15 cellular contexts compared by ENCODE assay signal in the genomic region with DNA sequence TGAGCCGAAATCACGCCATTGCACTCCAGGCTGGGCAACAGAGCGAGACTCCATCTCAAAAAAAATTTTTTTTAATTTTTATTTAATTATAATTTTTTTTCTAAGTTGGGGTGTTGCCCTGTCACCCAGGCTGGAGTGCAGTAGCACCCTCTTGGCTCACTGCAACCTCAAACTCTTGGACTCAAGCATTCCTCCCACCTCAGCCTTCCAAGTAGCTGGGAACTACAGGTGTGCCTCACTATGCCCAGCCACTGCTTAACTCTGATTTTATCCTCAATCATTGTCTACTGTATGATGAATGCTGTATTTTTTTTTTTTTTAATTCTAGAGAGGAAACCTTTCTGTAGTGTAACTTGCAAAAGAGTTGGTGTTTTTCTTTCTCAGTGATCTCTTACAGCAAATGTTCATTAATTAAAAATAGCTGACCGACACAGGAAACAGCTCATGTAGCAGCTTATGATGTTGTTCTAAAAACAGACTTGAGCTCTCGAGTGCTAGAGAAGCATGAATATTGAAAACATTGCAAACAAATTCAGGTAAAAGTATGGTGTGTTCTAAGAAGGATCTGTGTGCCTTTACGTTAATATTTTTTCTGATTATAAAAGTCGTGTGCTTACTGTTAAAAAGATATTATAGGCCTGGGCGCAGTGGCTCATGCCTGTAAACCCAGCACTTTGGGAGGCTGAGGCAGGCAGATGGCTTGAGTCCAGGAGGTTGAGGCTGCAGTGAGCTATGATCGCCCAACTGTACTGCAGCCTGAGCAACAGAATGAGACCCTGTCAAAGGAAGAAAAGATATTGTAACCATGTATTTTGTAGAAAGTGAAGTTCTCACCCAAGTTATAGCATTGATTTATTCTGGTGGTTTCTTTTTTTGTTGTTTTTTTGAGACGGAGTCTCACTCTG.
DNase-seq lines count a peak whose midpoint lies in the region; ATAC-seq and TF ChIP-seq lines count a peak whose summit lies in the region.
"Had no signal": no experiment of that assay in that cellular context is flagged by ENCODE, and none has a peak within 500 bp of the region (broad histone marks: within the 10 kb centered on the region; RNA-seq: fewer than 3 reads in every experiment).

No MANE protein-coding gene starts in this region.

- DNase-seq in RPMI8226 (peak; percentile 22), mesothelial cell of epicardium (ENCODE audit: low spot score in 2 of 2, unreplicated experiment in 2 of 2) (no peak), ecto neural progenitor cell (ENCODE audit: low spot score) (no peak), BE2C (no peak), kidney glomerular epithelial cell (lab: John Stamatoyannopoulos, UW) (no peak), NCI-H2107 treated with DMSO at 0.1 percent for 48 hours (lab: John Stamatoyannopoulos, UW; ENCODE audit: unreplicated experiment) (no peak)
- DNase-seq: activated CD4-positive, alpha-beta T cell treated with anti-CD3 and anti-CD28 coated beads, Interleukin-2, amount 50 U/mL, for 4 hours; NCI-H1930; NCI-H82; SIG-M5; stimulated activated naive CD4-positive, alpha-beta T cell treated with Interleukin-2 at 50 U/mL for 16 hours had no signal

- peak overlapping the region; percentile 81 for H3K27ac Mint-ChIP-seq in mesothelial cell of epicardium
- H3K27ac Mint-ChIP-seq: activated T-helper 1 cell treated with anti-CD3 and anti-CD28 coated beads, Interleukin-12 subunit alpha, Interleukin-12 subunit beta, Interleukin-2, Interleukin-4 antibody, amounts not matched to agents 30 ng/mL and 10 ng/mL and 1 ng/mL, durations not matched to agents 14 hours and 24 hours and 36 hours had no signal

- peaks cover 10% of the 10 kb centered on the region for H3K4me1 Mint-ChIP-seq in mesothelial cell of epicardium
- H3K4me1 Mint-ChIP-seq: central memory CD8-positive, alpha-beta T cell had no signal

- no peaks in the 10 kb centered on the region for H3K36me3 ChIP-seq in BE2C

- no peaks in the 10 kb centered on the region for H3K27me3 Mint-ChIP-seq in mesothelial cell of epicardium (ENCODE audit: low read depth)
- H3K27me3 Mint-ChIP-seq: central memory CD8-positive, alpha-beta T cell had no signal

- no peak for TF ChIP-seq CTCF in mesothelial cell of epicardium (IDR thresholded peaks at IDR 0.05; ENCODE audit: unreplicated experiment)
- no peak for TF ChIP-seq CTCF in BE2C (IDR thresholded peaks at IDR 0.05; ENCODE audit: low read depth, low read length)

- no peaks in the 10 kb centered on the region for H3K9me3 Mint-ChIP-seq in mesothelial cell of epicardium
- H3K9me3 Mint-ChIP-seq: activated T-helper 1 cell treated with anti-CD3 and anti-CD28 coated beads, Interleukin-12 subunit alpha, Interleukin-12 subunit beta, Interleukin-2, Interleukin-4 antibody, amounts not matched to agents 30 ng/mL and 10 ng/mL and 1 ng/mL, durations not matched to agents 14 hours and 24 hours and 36 hours; central memory CD8-positive, alpha-beta T cell had no signal

- H3K4me3 Mint-ChIP-seq in mesothelial cell of epicardium: no peak overlapping the region
- H3K4me3 Mint-ChIP-seq: activated T-helper 1 cell treated with anti-CD3 and anti-CD28 coated beads, Interleukin-12 subunit alpha, Interleukin-12 subunit beta, Interleukin-2, Interleukin-4 antibody, amounts not matched to agents 30 ng/mL and 10 ng/mL and 1 ng/mL, durations not matched to agents 14 hours and 24 hours and 36 hours; central memory CD8-positive, alpha-beta T cell had no signal

- no peaks in the 10 kb centered on the region for H3K4me1 ChIP-seq in BE2C

- ATAC-seq in GM18502 (IDR thresholded peaks at IDR 0.05; ENCODE audit: poor library complexity, unreplicated experiment) (peak; percentile 63), GM21576 (IDR thresholded peaks at IDR 0.05; ENCODE audit: unreplicated experiment) (peak; percentile 78)

- H3K4me3 ChIP-seq in BE2C (ENCODE audit: low read depth, low read length): no peak overlapping the region

- no peaks in the 10 kb centered on the region for H3K27me3 ChIP-seq in BE2C

- H3K36me3 Mint-ChIP-seq in mesothelial cell of epicardium: peaks cover 4% of the 10 kb centered on the region

- no peaks in the 10 kb centered on the region for H3K9me3 ChIP-seq in BE2C
